Comparison of ENCODE assay signal across 26 cellular contexts in the genomic region with DNA sequence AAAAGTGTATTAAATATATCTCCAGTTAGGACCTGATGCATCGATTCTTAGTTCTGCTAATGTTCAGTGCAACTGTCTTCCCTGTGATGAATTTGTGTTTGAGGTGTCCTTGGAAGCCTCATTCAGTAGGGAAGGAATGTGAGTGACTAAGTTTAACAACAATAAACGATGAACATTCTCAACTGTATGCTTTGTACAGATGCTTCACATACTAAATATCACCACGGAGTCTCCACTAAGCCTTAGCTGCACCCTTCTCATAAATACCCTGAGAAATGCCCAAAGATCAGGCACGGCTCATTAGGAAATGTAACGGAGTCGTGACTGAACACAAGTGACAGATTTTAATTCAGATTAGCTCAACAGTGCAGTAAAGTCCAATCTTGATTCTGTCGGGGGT. TPM values are rescaled to one million over a fixed set of nuclear protein-coding genes. Genes with fewer than 3 reads are reported as not detected.
DNase-seq lines count a peak whose midpoint lies in the region; ATAC-seq, FAIRE-seq and TF ChIP-seq lines count a peak whose summit lies in the region.
"Had no signal": no experiment of that assay in that cellular context is flagged by ENCODE, and none has a peak within 500 bp of the region (broad histone marks: within the 10 kb centered on the region; RNA-seq: fewer than 3 reads in every experiment).

No MANE protein-coding gene starts in this region.

- no peaks in the 10 kb centered on the region for H4K20me1 ChIP-seq in astrocyte (ENCODE audit: insufficient read depth, low read length)

- no peak for TF ChIP-seq CTCF in AG04449 (IDR thresholded peaks at IDR 0.05; ENCODE audit: insufficient read depth, low read length, missing control alignments)
- no peak for TF ChIP-seq CTCF in astrocyte (IDR thresholded peaks at IDR 0.05; ENCODE audit: insufficient read depth, low read depth, low read length)
- TF ChIP-seq CTCF in natural killer cell (IDR thresholded peaks at IDR 0.05) = no peak

- no peaks in the 10 kb centered on the region for H3K9me3 ChIP-seq in astrocyte (ENCODE audit: insufficient read depth, low read depth, low read length)
- H3K9me3 ChIP-seq: heart left ventricle, uterus had no signal

- H3K27me3 Mint-ChIP-seq in astrocyte (ENCODE audit: low read depth, unreplicated experiment) (no peaks in the 10 kb centered on the region), natural killer cell (ENCODE audit: low read depth in 2 of 2) (peaks cover 6 to 14% of the 10 kb centered on the region in 2 donors)

- intact Hi-C loops in natural killer cell (cut with micrococcal nuclease) = no loop called here

- TF ChIP-seq POLR2A in H54 (IDR thresholded peaks at IDR 0.05; ENCODE audit: low read depth, low read length) = no peak

- H3K4me2 ChIP-seq in astrocyte (ENCODE audit: low read length) = peak overlapping the region; percentile 62
- H3K4me2 ChIP-seq: KMS-11 had no signal

- H3K36me3 ChIP-seq in astrocyte (ENCODE audit: insufficient read depth, low read length) = no peaks in the 10 kb centered on the region
- H3K36me3 ChIP-seq: heart left ventricle, uterus had no signal

- H3K27me3 ChIP-seq in astrocyte (ENCODE audit: insufficient read depth, low read length) = no peaks in the 10 kb centered on the region
- H3K27me3 ChIP-seq: heart left ventricle, uterus had no signal

- POLR2A ChIA-PET in AG04449 (lab: Yijun Ruan, JAX) = no interaction called here

- no peak for ATAC-seq in natural killer cell
- ATAC-seq: GM12878, heart left ventricle, right cardiac atrium had no signal

- H3K9me3 Mint-ChIP-seq in astrocyte (ENCODE audit: unreplicated experiment) = no peaks in the 10 kb centered on the region
- H3K9me3 Mint-ChIP-seq in natural killer cell = no peaks in the 10 kb centered on the region
- H3K9me3 Mint-ChIP-seq: activated naive CD4-positive, alpha-beta T cell treated with anti-CD3 and anti-CD28 coated beads, Interleukin-2, amount 10 ng/mL, durations not matched to agents 7 days and 5 days; nephron had no signal

- H3K4me1 ChIP-seq in astrocyte (ENCODE audit: insufficient read depth, low read length) = peaks cover 5% of the 10 kb centered on the region
- H3K4me1 ChIP-seq: uterus had no signal

- CTCF ChIA-PET in AG04449 (lab: Yijun Ruan, JAX) = interaction anchor here (1.3 kb wide), 1 partner anchor 23 kb away, joined by 3 read pairs; no protein-coding TSS in a partner anchor

- H3K79me2 ChIP-seq in astrocyte (ENCODE audit: insufficient read depth, low read length) = no peaks in the 10 kb centered on the region

- H3K27ac Mint-ChIP-seq in astrocyte (ENCODE audit: unreplicated experiment) (no peak overlapping the region), natural killer cell (no peak overlapping the region)
- H3K27ac Mint-ChIP-seq: activated naive CD4-positive, alpha-beta T cell treated with anti-CD3 and anti-CD28 coated beads, Interleukin-2, amount 10 ng/mL, durations not matched to agents 7 days and 5 days; nephron had no signal

- H3K4me1 Mint-ChIP-seq in astrocyte (ENCODE audit: low read depth, unreplicated experiment) (peaks cover 11% of the 10 kb centered on the region), natural killer cell (no peaks in the 10 kb centered on the region)
- H3K4me1 Mint-ChIP-seq: activated naive CD4-positive, alpha-beta T cell treated with anti-CD3 and anti-CD28 coated beads, Interleukin-2, amount 10 ng/mL, durations not matched to agents 7 days and 5 days; nephron had no signal

- peak overlapping the region; percentile 6 for H2AFZ ChIP-seq in astrocyte (ENCODE audit: low read depth, low read length)

- peak; percentile 54 for DNase-seq in AG04449 (ENCODE audit: low read depth, low spot score)
- peak; percentile 31 for DNase-seq in H54 (ENCODE audit: insufficient read length, low spot score)
- peak; percentile 90 for DNase-seq in astrocyte (ENCODE audit: low read depth)
- DNase-seq in iris pigment epithelial cell (ENCODE audit: low read depth) = peak; percentile 88
- no peak for DNase-seq in stimulated activated CD4-positive, alpha-beta T cell treated with anti-CD3 and anti-CD28 coated beads, Interleukin-12 subunit alpha, Interleukin-12 subunit beta, amount 100 ng/mL, for 4 hours
- DNase-seq in nucleus accumbens (lab: John Stamatoyannopoulos, UW) = no peak
- no peak for DNase-seq in ecto neural progenitor cell (ENCODE audit: low spot score)
- no peak for DNase-seq in natural killer cell
- DNase-seq: activated naive CD4-positive, alpha-beta T cell treated with anti-CD3 and anti-CD28 coated beads, Interleukin-2, amount 10 ng/mL, durations not matched to agents 7 days and 5 days; activated T-cell treated with anti-CD3 and anti-CD28 coated beads for 4 hours; COR-L47; heart left ventricle; NCI-H1105 treated with DMSO at 0.1 percent for 48 hours; NCI-H526; right cardiac atrium; stimulated activated CD4-positive, alpha-beta T cell treated with anti-CD3 and anti-CD28 coated beads, Interleukin-1b, Interleukin-23, amount 100 ng/mL, for 48 hours; uterus had no signal

- peak overlapping the region; percentile 50 for H3K27ac ChIP-seq in astrocyte (ENCODE audit: low read depth, low read length)
- H3K27ac ChIP-seq: heart left ventricle, HL-60, KMS-11, SK-N-MC, uterus had no signal

- H3K4me3 ChIP-seq in AG04449 (ENCODE audit: low read depth, low read length) = no peak overlapping the region
- H3K4me3 ChIP-seq in astrocyte (ENCODE audit: insufficient read depth, low read depth, low read length) = peak overlapping the region; percentile 11
- H3K4me3 ChIP-seq: GM12878, heart left ventricle, SK-N-MC, uterus had no signal

- FAIRE-seq in H54 (lab: Jason Lieb, UNC) = peak; percentile 92
- peak; percentile 93 for FAIRE-seq in astrocyte (lab: Jason Lieb, UNC)
- FAIRE-seq: GM12878 had no signal

- H3K36me3 Mint-ChIP-seq in astrocyte (ENCODE audit: low read depth, unreplicated experiment) (no peaks in the 10 kb centered on the region), natural killer cell (no peaks in the 10 kb centered on the region)
- H3K36me3 Mint-ChIP-seq: activated naive CD4-positive, alpha-beta T cell treated with anti-CD3 and anti-CD28 coated beads, Interleukin-2, amount 10 ng/mL, durations not matched to agents 7 days and 5 days had no signal

- no peak overlapping the region for H3K9ac ChIP-seq in astrocyte (ENCODE audit: low read length)
- H3K9ac ChIP-seq: KMS-11 had no signal

- H3K4me3 Mint-ChIP-seq in astrocyte (ENCODE audit: unreplicated experiment) (peak overlapping the region; percentile 10), natural killer cell (no peak overlapping the region)
- H3K4me3 Mint-ChIP-seq: activated naive CD4-positive, alpha-beta T cell treated with anti-CD3 and anti-CD28 coated beads, Interleukin-2, amount 10 ng/mL, durations not matched to agents 7 days and 5 days; nephron had no signal

RNA-seq across cellular contexts. Expression of gene AGFG1, which starts 24.4 kb away (rescaled TPM):
- total RNA-seq in astrocyte (84.1 and 87.9 TPM in 2 replicates), natural killer cell (10 to 100 TPM; 65.0 to 71.6 (median 67.3) TPM)

RNA-seq across cellular contexts. Expression of gene SCYGR1, which starts 59.9 kb away (rescaled TPM):
- total RNA-seq in astrocyte (not detected in 2 replicates), natural killer cell (not detected)
- total RNA-seq: dermis microvascular lymphatic vessel endothelial cell, epithelial cell of proximal tubule, G401, GM12878, heart left ventricle, lung microvascular endothelial cell, right cardiac atrium, uterus had no signal

Comparison
In these comparisons a context has a peak if more than half of its experiments do, and no peak if none do; other contexts are left out.
1. DNase-seq: peak in AG04449 (single experiment), H54 (single experiment), astrocyte (single experiment) and iris pigment epithelial cell (single experiment); none in stimulated activated CD4-positive, alpha-beta T cell treated with anti-CD3 and anti-CD28 coated beads, Interleukin-12 subunit alpha, Interleukin-12 subunit beta, amount 100 ng/mL, for 4 hours (single experiment), nucleus accumbens (0 of 56), ecto neural progenitor cell (single experiment) and natural killer cell (single experiment).